Comparison of ENCODE assay signal across 34 cellular contexts in genomic region chr10:75681334-75681733, GRCh38.
"Had no signal": no experiment of that assay in that cellular context is flagged by ENCODE, and none has a peak within 500 bp of the region (broad histone marks: within the 10 kb centered on the region; RNA-seq: fewer than 3 reads in every experiment).

No MANE protein-coding gene starts in this region.

- H3K4me1 ChIP-seq: adrenal gland, breast epithelium had no signal

- FAIRE-seq: astrocyte, TTC549 had no signal

- H3K27me3 ChIP-seq: adrenal gland, body of pancreas, brain microvascular endothelial cell, breast epithelium had no signal

- H3K27ac ChIP-seq: adrenal gland, body of pancreas, brain microvascular endothelial cell, breast epithelium, VCaP had no signal

- H3K36me3 ChIP-seq: adrenal gland, brain microvascular endothelial cell, breast epithelium had no signal

- H3K9me3 ChIP-seq: adrenal gland, body of pancreas, breast epithelium had no signal

- DNase-seq: activated CD4-positive, alpha-beta memory T cell treated with anti-CD3 and anti-CD28 coated beads, Interleukin-2, amount 10 ng/mL, durations not matched to agents 7 days and 5 days; activated CD4-positive, alpha-beta T cell treated with anti-CD3 and anti-CD28 coated beads for 1 hour; activated CD4-positive, alpha-beta T cell treated with anti-CD3 and anti-CD28 coated beads for 36 hours; activated CD4-positive, alpha-beta T cell treated with anti-CD3 and anti-CD28 coated beads for 48 hours; activated CD4-positive, alpha-beta T cell treated with anti-CD3 and anti-CD28 coated beads, Interleukin-2, amount 10 ng/mL, durations not matched to agents 7 days and 5 days; activated CD4-positive, alpha-beta T cell treated with anti-CD3 and anti-CD28 coated beads, Interleukin-2, amount 50 U/mL, for 48 hours; activated CD4-positive, CD25-positive, alpha-beta regulatory T cell; activated CD8-positive, alpha-beta memory T cell treated with anti-CD3 and anti-CD28 coated beads for 24 hours; activated CD8-positive, alpha-beta memory T cell treated with anti-CD3 and anti-CD28 coated beads, Interleukin-2, amount 10 ng/mL, durations not matched to agents 7 days and 5 days; activated CD8-positive, alpha-beta memory T cell treated with anti-CD3 and anti-CD28 coated beads, Interleukin-2, amount 50 U/mL, for 48 hours; activated CD8-positive, alpha-beta T cell treated with anti-CD3 and anti-CD28 coated beads, Interleukin-2, amount 10 ng/mL, durations not matched to agents 7 days and 5 days; activated effector memory CD4-positive, alpha-beta T cell treated with Interleukin-2 at 50 U/mL for 16 hours; activated gamma-delta T cell; activated naive CD4-positive, alpha-beta T cell treated with anti-CD3 and anti-CD28 coated beads for 36 hours; activated naive CD4-positive, alpha-beta T cell treated with anti-CD3 and anti-CD28 coated beads, Interleukin-2, amount 50 U/mL, for 16 hours; activated naive CD8-positive, alpha-beta T cell treated with anti-CD3 and anti-CD28 coated beads for 36 hours; activated T-cell treated with anti-CD3 and anti-CD28 coated beads, Interleukin-2, amount 50 U/mL, for 24 hours; activated T-cell treated with anti-CD3 and anti-CD28 coated beads, Interleukin-2, amount 50 U/mL, for 48 hours; adrenal gland; amniotic stem cell; aorta; body of pancreas; brain microvascular endothelial cell; central memory CD4-positive, alpha-beta T cell; T-helper 1 cell; T-helper 2 cell; T-helper 9 cell had no signal

- ATAC-seq: activated CD4-positive, alpha-beta T cell treated with anti-CD3 and anti-CD28 coated beads for 36 hours; activated CD4-positive, CD25-positive, alpha-beta regulatory T cell treated with anti-CD3 and anti-CD28 coated beads, Interleukin-2, amount 50 U/mL, for 24 hours; activated CD8-positive, alpha-beta memory T cell treated with anti-CD3 and anti-CD28 coated beads, Interleukin-2, amount 10 ng/mL, durations not matched to agents 7 days and 5 days; activated CD8-positive, alpha-beta T cell treated with anti-CD3 and anti-CD28 coated beads, Interleukin-2, amount 10 ng/mL, durations not matched to agents 7 days and 5 days; activated naive CD4-positive, alpha-beta T cell treated with anti-CD3 and anti-CD28 coated beads, Interleukin-2, amount 50 U/mL, for 72 hours; body of pancreas; WTC11 had no signal

- H3K4me3 ChIP-seq: adrenal gland, body of pancreas, breast epithelium had no signal
